Comparison of ENCODE assay signal across 9 cellular contexts in genomic region chr10:114779803-114780609, GRCh38. TPM values are rescaled to one million over a fixed set of nuclear protein-coding genes. Genes with fewer than 3 reads are reported as not detected.
A peak's percentile ranks its signal among the peaks of the same experiment; 100 is the strongest.
DNase-seq lines count a peak whose midpoint lies in the region; ATAC-seq, FAIRE-seq and TF ChIP-seq lines count a peak whose summit lies in the region.
"Had no signal": no experiment of that assay in that cellular context is flagged by ENCODE, and none has a peak within 500 bp of the region (broad histone marks: within the 10 kb centered on the region; RNA-seq: fewer than 3 reads in every experiment).

No MANE protein-coding gene starts in this region.

- RAD21 ChIA-PET in GM12878 (lab: Charles Lee; ENCODE audit: unreplicated experiment) = no interaction called here

- SMC1A ChIA-PET in GM12878 (lab: Charles Lee; ENCODE audit: uncharacterized antibody, unreplicated experiment) = no interaction called here

- H3K4me3 ChIP-seq in A549 = no peak overlapping the region
- H3K4me3 ChIP-seq in GM12878 = no peak overlapping the region
- H3K4me3 ChIP-seq in left lung = no peak overlapping the region
- H3K4me3 ChIP-seq: ovary had no signal

- no peaks in the 10 kb centered on the region for H4K20me1 ChIP-seq in GM12878 (ENCODE audit: control insufficient read depth, insufficient read depth)

- POLR2A ChIA-PET in A549 (lab: Yijun Ruan, JAX) (no interaction called here), GM12878 (lab: Charles Lee) (no interaction called here)

- H3K4me1 ChIP-seq in A549 (peaks cover 32% of the 10 kb centered on the region), GM12878 (ENCODE audit: control insufficient read depth, insufficient read depth, low read length) (no peaks in the 10 kb centered on the region), left lung (peaks cover 6 to 12% of the 10 kb centered on the region in 2 donors)

- CTCF ChIA-PET in A549 (lab: Yijun Ruan, JAX) = interaction anchor here (1.2 kb wide), 1 partner anchor 261 kb away, joined by 5 read pairs; no protein-coding TSS in a partner anchor
- CTCF ChIA-PET in GM12878 (lab: Yijun Ruan, JAX) = interaction anchor here (1.0 kb wide), 1 partner anchor 99 kb away, joined by 3 read pairs; no protein-coding TSS in a partner anchor

- H3K27me3 ChIP-seq in GM12878 (replicated peaks in 1 of 2; ENCODE audit: control insufficient read depth in 2 of 2, insufficient read depth in 2 of 2, low read length in 1 of 2) (peaks cover 0 to 2% of the 10 kb centered on the region in 2 experiments; a peak in 1 of 4 replicates), left lung (no peaks in the 10 kb centered on the region)
- H3K27me3 ChIP-seq: ovary had no signal

- H3K9ac ChIP-seq in GM12878 (ENCODE audit: control insufficient read depth, insufficient read depth, low read length) = no peak overlapping the region

- 8% methylated on average over 3 of the region's 3 CpGs for WGBS in A549 (ENCODE audit: missing lambda C conversion rate)
- 34% methylated on average over 3 of the region's 3 CpGs for WGBS in GM12878 (ENCODE audit: insufficient coverage, insufficient replicate concordance, low lambda C conversion rate, missing lambda C conversion rate)

- H3K79me2 ChIP-seq in GM12878 (ENCODE audit: control insufficient read depth, insufficient read depth, low read length) = no peaks in the 10 kb centered on the region

- no peaks in the 10 kb centered on the region for H3K9me3 ChIP-seq in A549
- no peaks in the 10 kb centered on the region for H3K9me3 ChIP-seq in GM12878 (replicated peaks; ENCODE audit: control insufficient read depth, insufficient read depth, low read length)
- no peaks in the 10 kb centered on the region for H3K9me3 ChIP-seq in left lung
- H3K9me3 ChIP-seq: ovary had no signal

- DNase-seq in A549 (ENCODE audit: low read depth in 1 of 2, low spot score in 1 of 2) (peak; percentile 40 to 88), HPDE6-E6E7 (ENCODE audit: extremely low spot score) (peak; percentile 60), GM12878 (ENCODE audit: low read depth, low spot score) (no peak), left lung (no peak), GM13976 (ENCODE audit: low spot score) (no peak), NCI-H1048 (lab: John Stamatoyannopoulos, UW) (no peak), KG1 (lab: John Stamatoyannopoulos, UW) (no peak)
- DNase-seq: ovary had no signal

- H3K27ac ChIP-seq in A549 (peak overlapping the region; percentile 68 to 79), GM12878 (ENCODE audit: control insufficient read depth, insufficient read depth) (no peak overlapping the region), left lung (no peak overlapping the region)

- intact Hi-C loops in GM12878 (cut with micrococcal nuclease; ENCODE audit: unreplicated experiment) = no loop called here
- intact Hi-C loops in left lung (cut with DNase I) = loop anchor here in 1 of 2 donors (10.0 kb wide), 1 partner anchor 225 kb away; no protein-coding TSS in a partner anchor

- TF ChIP-seq CTCF in A549 (IDR thresholded peaks at IDR 0.05) (no peak), GM12878 (IDR thresholded peaks at IDR 0.05 in 2 of 3, conservative IDR thresholded peaks at IDR 0.05 in 1 of 3; ENCODE audit: control insufficient read depth in 2 of 3, extremely low read depth in 1 of 3, insufficient read depth in 1 of 3, low read depth in 3 of 3, low read length in 3 of 3) (no peak), left lung (IDR thresholded peaks at IDR 0.05) (no peak), GM13976 (IDR thresholded peaks at IDR 0.05; ENCODE audit: borderline replicate concordance, control extremely low read depth, extremely low read depth, insufficient read depth, missing control alignments) (no peak)

- peak overlapping the region; percentile 15; the same call in 1 of the 2 replicates for H2AFZ ChIP-seq in GM12878 (ENCODE audit: control insufficient read depth, low read depth, low read length)

- TF ChIP-seq EP300 in A549 (IDR thresholded peaks at IDR 0.05) (peak; percentile 88; a peak in 4 of 5 replicates), GM12878 (IDR thresholded peaks at IDR 0.05; ENCODE audit: borderline replicate concordance in 1 of 2, control insufficient read depth in 1 of 2, low read depth in 2 of 2, low read length in 2 of 2) (no peak)

- peak; percentile 34 to 51; a peak in 4 of 5 replicates for TF ChIP-seq RAD21 in A549 (conservative IDR thresholded peaks at IDR 0.05 in 1 of 2, IDR thresholded peaks at IDR 0.05 in 1 of 2)
- TF ChIP-seq RAD21 in GM12878 (IDR thresholded peaks at IDR 0.05; ENCODE audit: insufficient read depth, low read depth, low read length) = no peak

- in situ Hi-C loops in GM12878 (cut with MboI) (loop anchor here (10.0 to 25.0 kb wide), 2 partner anchors 305 to 468 kb away; no protein-coding TSS in a partner anchor), GM13976 (cut with MboI; ENCODE audit: low sequenced_read_pairs, unreplicated experiment) (no loop called here)

- no TSS peak for BruUV-seq in GM12878 (replicated peaks; lab: Mats Ljungman, UMichigan)

- no peaks in the 10 kb centered on the region for H3K36me3 ChIP-seq in GM12878 (ENCODE audit: control insufficient read depth in 2 of 2, insufficient read depth in 2 of 2, low read length in 1 of 2)
- H3K36me3 ChIP-seq in left lung = no peaks in the 10 kb centered on the region
- H3K36me3 ChIP-seq: ovary had no signal

- no peak for TF ChIP-seq POLR2A in A549 (IDR thresholded peaks at IDR 0.05; ENCODE audit: low read length)
- no peak for TF ChIP-seq POLR2A in GM12878 (IDR thresholded peaks at IDR 0.05; ENCODE audit: low read depth, low read length)

- ATAC-seq in A549 (peak; percentile 87 to 89), GM12878 (peak; percentile 53), left lung (peak; percentile 85), HG02852 (IDR thresholded peaks at IDR 0.05; ENCODE audit: unreplicated experiment) (no peak)

- FAIRE-seq in A549 (lab: Jason Lieb, UNC) (peak; percentile 95), GM12878 (lab: Jason Lieb, UNC) (no peak)

- H3K4me2 ChIP-seq in A549 (peak overlapping the region; percentile 70), GM12878 (ENCODE audit: control insufficient read depth, insufficient read depth) (no peak overlapping the region; the same call in 1 of the 2 replicates)

TF ChIP-seq in A549, 52 proteins besides CTCF, POLR2A, EP300 and RAD21 (continues in another document):
- TF ChIP-seq RCOR1 (IDR thresholded peaks at IDR 0.05; ENCODE audit: low read depth, low read length) (no peak), RNF2 (IDR thresholded peaks at IDR 0.05; ENCODE audit: borderline replicate concordance, low read depth) (no peak), CBX2 (IDR thresholded peaks at IDR 0.05; ENCODE audit: borderline replicate concordance, low read depth) (no peak)
- TF ChIP-seq, protein P1, sequence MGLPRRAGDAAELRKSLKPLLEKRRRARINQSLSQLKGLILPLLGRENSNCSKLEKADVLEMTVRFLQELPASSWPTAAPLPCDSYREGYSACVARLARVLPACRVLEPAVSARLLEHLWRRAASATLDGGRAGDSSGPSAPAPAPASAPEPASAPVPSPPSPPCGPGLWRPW (IDR thresholded peaks at IDR 0.05) = 0 out of 2 replicates have a peak, but pooled peaks have one; percentile 30

TF ChIP-seq in GM12878, 131 proteins besides CTCF, POLR2A, EP300 and RAD21:
- no peak for TF ChIP-seq RAD51 (IDR thresholded peaks at IDR 0.05)
TF ChIP-seq in GM12878: peak in this region for 0.

RNA-seq across cellular contexts. Expression of gene FHIP2A, which starts 41.6 kb away (rescaled TPM):
- polyA plus RNA-seq in A549 (2011; rRNA removed) (18.2 and 18.4 TPM in 2 replicates), A549 (2017; fragmentation: RNase III; extraction: RNeasy Plus Mini Kit Qiagen cat#74134 plus additional on column Dnase treatment) (8.8 to 9.5 TPM (median 8.9 TPM) in 3 replicates), GM12878 (2011; rRNA removed) (16.8 and 24.1 TPM in 2 replicates), GM12878 (2014; fragmentation: Illumina TruSeq; extraction: Trizol) (18.0 and 21.6 TPM in 2 replicates), GM12878 (2014; fragmentation: Nextera tagmentation; extraction: Ambion mirVana) (1 to 10 TPM; 6.8 to 9.2 TPM), GM12878 (2014; rRNA removed) (10.7 and 13.0 TPM in 2 replicates), GM12878 (2016; fragmentation: Nextera tagmentation; extraction: Ambion mirVana) (10 to 100 TPM; 20.7 to 26.5 TPM)
- polyA plus RNA-seq in A549 (2012; cell fraction: cytosol; rRNA removed) = 2.1 and 2.5 TPM in 2 replicates
- 7.5 and 9.2 TPM in 2 replicates for polyA plus RNA-seq in A549 (2012; cell fraction: nucleus; rRNA removed)
- polyA minus RNA-seq in A549 (2011; rRNA and poly(A)+ RNA removed) = 22.3 and 30.3 TPM in 2 replicates
- total RNA-seq in GM12878 (2013; cell fraction: nucleolus; rRNA removed) = 31.8 and 35.9 TPM in 2 replicates
- total RNA-seq in GM12878 (2014; rRNA removed) (10.2 and 14.0 TPM in 2 replicates), GM12878 (2014; rRNA removed; fragmentation: Illumina TruSeq; extraction: Trizol) (17.3 and 18.0 TPM in 2 replicates), GM12878 (2021) (26.6 and 30.4 TPM in 2 replicates), left lung (10 to 100 TPM; 27.7 to 29.4 TPM)
- polyA plus RNA-seq in GM12878 (2011; ENCODE audit: low read depth) = 7.3 TPM
- 5.7 and 7.1 TPM in 2 replicates for polyA plus RNA-seq in GM12878 (2011; cell fraction: cytosol; rRNA removed)
- 20.9 and 22.2 TPM in 2 replicates for polyA plus RNA-seq in GM12878 (2011; cell fraction: nucleus; rRNA removed)
- 12.7 and 14.4 TPM in 2 replicates for polyA plus RNA-seq in GM12878 (2012)
- polyA minus RNA-seq in GM12878 (2011; rRNA and poly(A)+ RNA removed) = 16.7 and 26.6 TPM in 2 replicates
- polyA minus RNA-seq in GM12878 (2011; cell fraction: cytosol; rRNA and poly(A)+ RNA removed) = 17.4 and 30.0 TPM in 2 replicates
- 10.8 and 14.2 TPM in 2 replicates for polyA minus RNA-seq in GM12878 (2011; cell fraction: nucleus; rRNA and poly(A)+ RNA removed)

Comparison
In these comparisons a context has a peak if more than half of its experiments do, and no peak if none do; other contexts are left out.
1. DNase-seq: peak in A549 (2 of 2) and HPDE6-E6E7 (single experiment); none in GM12878 (single experiment), left lung (0 of 2), GM13976 (single experiment), NCI-H1048 (single experiment) and KG1 (single experiment).
2. H3K27ac ChIP-seq: peak in A549 (2 of 2); none in GM12878 (single experiment) and left lung (0 of 2).
3. Of the 24 proteins assayed by ChIP-seq in both GM12878 and A549: peak only in GM12878: none; only in A549: BCL3, CEBPB, EP300, JUNB, MAX, RAD21 and 1 more; in both: none; in neither: 17.